Comparison of ENCODE assay signal across 8 cellular contexts in the genomic region with DNA sequence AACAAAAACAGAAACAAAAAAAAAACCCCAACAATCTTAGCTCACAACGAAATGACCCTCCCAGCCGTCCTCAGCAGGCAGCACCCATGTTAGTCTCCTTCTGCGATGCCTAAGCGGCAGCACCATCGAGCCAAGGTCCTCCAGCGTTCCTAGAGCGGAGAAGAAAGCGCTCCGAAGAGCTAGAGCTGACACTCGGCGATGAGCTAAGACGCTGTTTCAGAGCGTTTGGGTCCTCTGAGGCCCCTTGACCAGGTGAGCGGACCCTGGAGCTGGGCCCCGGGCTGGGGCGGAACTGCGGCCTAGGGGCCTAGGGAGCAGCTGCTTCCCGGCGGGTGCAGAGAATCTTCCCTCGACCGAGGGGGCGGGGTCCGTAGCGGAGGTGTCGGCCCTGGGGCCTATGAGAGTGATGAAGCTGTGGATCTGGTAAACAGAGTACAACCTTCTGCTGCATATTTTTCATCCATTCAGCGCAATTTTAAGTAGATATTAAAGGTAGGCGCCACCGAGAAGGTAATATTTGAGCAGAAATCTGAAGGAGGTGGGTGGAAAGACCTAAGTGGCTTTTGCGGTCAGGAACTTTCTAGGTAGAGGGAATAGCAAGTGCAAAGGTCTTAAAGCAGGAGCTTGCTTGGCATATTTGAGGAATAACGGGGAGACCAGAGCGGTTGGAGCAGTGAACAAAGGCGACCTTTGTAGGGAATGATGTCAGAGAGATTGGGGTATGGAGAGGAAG. TPM values are rescaled to one million over a fixed set of nuclear protein-coding genes. Genes with fewer than 3 reads are reported as not detected.
DNase-seq lines count a peak whose midpoint lies in the region; ATAC-seq and TF ChIP-seq lines count a peak whose summit lies in the region.

A gene (plus strand): TSS at position 182 of the 733 bp plus-strand sequence. CDS start 4,777 bp downstream, outside the sequence.

- H3K36me3 ChIP-seq in mucosa of stomach (ENCODE audit: control insufficient read depth, insufficient read depth, low read length) = no peaks in the 10 kb centered on the region

- peaks cover 29% of the 10 kb centered on the region for H3K4me1 Mint-ChIP-seq in activated T-cell treated with anti-CD3 and anti-CD28 coated beads, Interleukin-2, amount 50 U/mL, for 4 hours (ENCODE audit: low read depth)

- no peak within 1 kb of the TSS for H3K4me3 Mint-ChIP-seq in activated T-cell treated with anti-CD3 and anti-CD28 coated beads, Interleukin-2, amount 50 U/mL, for 4 hours

- H3K9ac ChIP-seq in mucosa of stomach (ENCODE audit: low read length) = peak within 1 kb of the TSS; percentile 75

- no peaks in the 10 kb centered on the region for H3K9me3 Mint-ChIP-seq in activated T-cell treated with anti-CD3 and anti-CD28 coated beads, Interleukin-2, amount 50 U/mL, for 4 hours

- peak; percentile 68 for DNase-seq in DMS53 treated with DMSO at 0.1 percent for 48 hours (lab: John Stamatoyannopoulos, UW; ENCODE audit: unreplicated experiment)
- DNase-seq in OCI-M1 (lab: John Stamatoyannopoulos, UW) = peak; percentile 97
- DNase-seq in activated T-cell treated with anti-CD3 and anti-CD28 coated beads, Interleukin-2, amount 50 U/mL, for 4 hours = peak; percentile 80
- peak; percentile 90 for DNase-seq in stimulated activated CD8-positive, alpha-beta memory T cell treated with anti-CD3 and anti-CD28 coated beads, Interleukin-4, amount 100 ng/mL, for 48 hours

- H3K36me3 Mint-ChIP-seq in activated T-cell treated with anti-CD3 and anti-CD28 coated beads, Interleukin-2, amount 50 U/mL, for 4 hours (ENCODE audit: insufficient read depth) = peaks cover 9% of the 10 kb centered on the region

- TF ChIP-seq RAD21 in Ishikawa (IDR thresholded peaks at IDR 0.05; ENCODE audit: low read depth) = no peak

- ATAC-seq in GM21619 (IDR thresholded peaks at IDR 0.05; ENCODE audit: unreplicated experiment) (peak; percentile 93), esophagus mucosa (peak; percentile 91)
- ATAC-seq in activated T-cell treated with anti-CD3 and anti-CD28 coated beads, Interleukin-2, amount 50 U/mL, for 4 hours = peak; percentile 98

- peaks cover 8% of the 10 kb centered on the region for H3K4me1 ChIP-seq in mucosa of stomach (ENCODE audit: control insufficient read depth, insufficient read depth, low read length)

- no peaks in the 10 kb centered on the region for H3K27me3 Mint-ChIP-seq in activated T-cell treated with anti-CD3 and anti-CD28 coated beads, Interleukin-2, amount 50 U/mL, for 4 hours (ENCODE audit: low read depth)

- no peaks in the 10 kb centered on the region for H3K9me3 ChIP-seq in mucosa of stomach (ENCODE audit: control insufficient read depth, low read length)

- TF ChIP-seq EP300 in Ishikawa (IDR thresholded peaks at IDR 0.05; ENCODE audit: borderline replicate concordance) = no peak

- peak within 1 kb of the TSS; percentile 93 for H3K4me3 ChIP-seq in mucosa of stomach (ENCODE audit: low read length)

- no peaks in the 10 kb centered on the region for H3K27me3 ChIP-seq in mucosa of stomach (ENCODE audit: control insufficient read depth, insufficient read depth, low read length)

TF ChIP-seq in Ishikawa, 13 proteins besides CTCF, POLR2A, EP300 and RAD21:
- TF ChIP-seq EGR1 (IDR thresholded peaks at IDR 0.05) (no peak), NFIC (IDR thresholded peaks at IDR 0.05) (no peak), TCF12 (IDR thresholded peaks at IDR 0.05; ENCODE audit: low read depth) (peak; percentile 58; the same call in 1 of the 2 replicates), TAF1 (IDR thresholded peaks at IDR 0.05; ENCODE audit: low read depth) (peak; percentile 71), YY1 (IDR thresholded peaks at IDR 0.05; ENCODE audit: low read depth) (peak; percentile 60; the same call in 1 of the 2 replicates), ZBTB7A (IDR thresholded peaks at IDR 0.05; ENCODE audit: low read depth) (no peak; the same call in 1 of the 2 replicates)
- TF ChIP-seq, protein P1, sequence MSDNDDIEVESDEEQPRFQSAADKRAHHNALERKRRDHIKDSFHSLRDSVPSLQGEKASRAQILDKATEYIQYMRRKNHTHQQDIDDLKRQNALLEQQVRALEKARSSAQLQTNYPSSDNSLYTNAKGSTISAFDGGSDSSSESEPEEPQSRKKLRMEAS (IDR thresholded peaks at IDR 0.05) = peak; percentile 21; the same call in 1 of the 2 replicates

RNA-seq across cellular contexts. Expression of the gene that starts here (rescaled TPM):
- total RNA-seq in activated T-cell treated with anti-CD3 and anti-CD28 coated beads, Interleukin-2, amount 50 U/mL, for 4 hours = 1 to 10 TPM; 5.5 to 6.7 (median 6.5) TPM
- total RNA-seq in esophagus mucosa = 3.5 TPM

Comparison
In these comparisons a context has a peak if more than half of its experiments do, and no peak if none do; other contexts are left out.
1. Peak in every context shown above with its lines: DNase-seq, ATAC-seq and H3K4me3 ChIP-seq.